8 cellular contexts compared by ENCODE assay signal in the genomic region with DNA sequence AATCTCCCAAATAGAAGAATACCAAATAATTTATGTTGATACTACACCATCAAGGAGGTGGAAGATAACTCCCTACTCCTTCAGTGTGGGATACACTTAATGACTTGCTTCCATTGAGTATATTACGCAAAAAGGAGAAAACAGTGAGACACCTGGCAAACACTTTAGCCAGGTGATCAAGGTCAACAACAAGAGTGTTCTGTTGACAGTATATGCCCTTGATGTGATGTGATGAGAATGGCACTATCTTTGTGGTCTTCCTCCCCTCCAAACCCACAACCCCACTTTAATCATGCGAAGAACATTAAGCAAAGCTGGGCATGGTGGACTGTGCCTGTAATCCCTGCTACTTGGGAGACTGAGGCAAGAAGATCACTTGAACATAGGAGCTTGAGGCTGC.
"Had no signal": no experiment of that assay in that cellular context is flagged by ENCODE, and none has a peak within 500 bp of the region (broad histone marks: within the 10 kb centered on the region; RNA-seq: fewer than 3 reads in every experiment).

No MANE protein-coding gene starts in this region.

- ATAC-seq: GM23338 had no signal

- H3K27ac Mint-ChIP-seq: GM23338, H9 had no signal

- DNase-seq: H9, HCEC 1CT, KG1 had no signal

- H3K27me3 Mint-ChIP-seq: IgD-negative memory B cell had no signal

- H3K4me3 Mint-ChIP-seq: GM23338, H9, IgD-negative memory B cell had no signal

- H3K4me3 ChIP-seq: GM23338 had no signal

- H2AFZ ChIP-seq: GM23338 had no signal

- H3K9me3 Mint-ChIP-seq: H9, IgD-negative memory B cell had no signal

- H3K4me2 ChIP-seq: GM23338 had no signal

- FAIRE-seq: H1, H54, HTR-8/SVneo had no signal
